10 cellular contexts compared by ENCODE assay signal in the genomic region with DNA sequence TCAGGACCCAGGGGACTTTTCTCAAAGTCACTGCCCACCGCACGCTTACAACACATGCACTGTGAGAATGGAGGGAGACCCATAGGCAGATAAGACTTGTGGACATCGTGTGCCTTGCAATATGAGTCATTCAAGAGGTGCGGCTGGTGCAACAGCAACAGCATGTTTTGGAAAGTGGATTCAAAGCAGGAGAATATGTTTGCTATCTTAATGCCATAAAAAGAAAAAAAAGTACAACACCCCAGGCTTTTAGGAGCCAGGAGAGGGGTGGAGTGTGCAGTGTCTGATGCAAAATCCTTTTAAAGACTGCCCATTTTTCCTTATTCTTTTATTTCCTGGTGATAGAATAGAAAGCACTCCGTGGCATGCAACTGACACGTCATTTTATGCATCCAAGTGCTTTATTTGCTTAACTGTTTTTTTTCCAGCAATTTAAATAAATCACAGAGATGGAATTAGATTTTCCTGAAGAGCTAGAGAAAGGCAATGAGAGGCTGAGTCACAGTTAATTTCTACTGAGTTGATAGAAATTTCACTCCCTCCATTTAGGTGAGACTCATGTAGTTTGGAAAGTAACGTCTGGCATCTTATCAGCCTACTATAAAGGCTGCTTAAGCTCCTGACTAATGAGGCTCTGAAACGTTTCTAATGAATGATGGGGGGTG.
A peak's percentile ranks its signal among the peaks of the same experiment; 100 is the strongest.
DNase-seq lines count a peak whose midpoint lies in the region; ATAC-seq and TF ChIP-seq lines count a peak whose summit lies in the region.
"Had no signal": no experiment of that assay in that cellular context is flagged by ENCODE, and none has a peak within 500 bp of the region (broad histone marks: within the 10 kb centered on the region; RNA-seq: fewer than 3 reads in every experiment).

No MANE protein-coding gene starts in this region.

- H3K4me3 ChIP-seq in BJ (ENCODE audit: low read depth, low read length) (peak overlapping the region; percentile 13; the same call in 1 of the 2 replicates), left lung (no peak overlapping the region), endodermal cell (ENCODE audit: low read length) (no peak overlapping the region)
- H3K4me3 ChIP-seq: HAP-1 had no signal

- no peaks in the 10 kb centered on the region for H3K9me3 Mint-ChIP-seq in endodermal cell

- intact Hi-C loops in left lung (cut with DNase I) = no loop called here

- H3K27me3 ChIP-seq in BJ (ENCODE audit: control insufficient read depth, insufficient read depth, low read length) (no peaks in the 10 kb centered on the region), left lung (no peaks in the 10 kb centered on the region), endodermal cell (ENCODE audit: control insufficient read depth, insufficient read depth, low read length, poor library complexity, severe bottlenecking) (no peaks in the 10 kb centered on the region)

- 81 to 100% methylated on average over 5 to 8 of the region's 8 CpGs for WGBS in endodermal cell (ENCODE audit: insufficient coverage in 1 of 2, insufficient read length in 1 of 2), 2 experiments

- H3K27me3 Mint-ChIP-seq in endodermal cell (ENCODE audit: insufficient read depth) = no peaks in the 10 kb centered on the region

- CTCF ChIA-PET in BJ (lab: Yijun Ruan, JAX) = no interaction called here

- peaks cover 7% of the 10 kb centered on the region for H3K4me1 Mint-ChIP-seq in endodermal cell

- H3K4me3 Mint-ChIP-seq in endodermal cell = no peak overlapping the region

- no peaks in the 10 kb centered on the region for H3K36me3 ChIP-seq in BJ (ENCODE audit: control insufficient read depth, insufficient read depth, low read length)
- no peaks in the 10 kb centered on the region for H3K36me3 ChIP-seq in left lung
- no peaks in the 10 kb centered on the region for H3K36me3 ChIP-seq in endodermal cell (ENCODE audit: control insufficient read depth, insufficient read depth, low read length)
- H3K36me3 ChIP-seq: HAP-1 had no signal

- H3K27ac Mint-ChIP-seq in endodermal cell = no peak overlapping the region

- H3K27ac ChIP-seq in left lung = no peak overlapping the region
- H3K27ac ChIP-seq in endodermal cell (ENCODE audit: low read depth, low read length) = no peak overlapping the region

- H3K36me3 Mint-ChIP-seq in endodermal cell (ENCODE audit: low read depth) = no peaks in the 10 kb centered on the region

- peak; percentile 1 for DNase-seq in BJ (ENCODE audit: low read depth)
- peak; percentile 77 for DNase-seq in LHCN-M2 (ENCODE audit: low read depth)
- DNase-seq in astrocyte of the hippocampus (ENCODE audit: low read depth, low spot score) = peak; percentile 81
- no peak for DNase-seq in left lung
- no peak for DNase-seq in DMS79 (lab: John Stamatoyannopoulos, UW)
- no peak for DNase-seq in endodermal cell
- DNase-seq in midbrain (lab: John Stamatoyannopoulos, UW) = no peak
- DNase-seq: NCI-H345 had no signal

- ATAC-seq in left lung (peak; percentile 63), HG03175 (IDR thresholded peaks at IDR 0.05; ENCODE audit: unreplicated experiment) (no peak)

- H3K9me3 ChIP-seq in left lung (no peaks in the 10 kb centered on the region), endodermal cell (ENCODE audit: control insufficient read depth, low read length) (no peaks in the 10 kb centered on the region)
- H3K9me3 ChIP-seq: HAP-1 had no signal

- POLR2A ChIA-PET in BJ (lab: Charles Lee) = no interaction called here

- H3K9ac ChIP-seq in endodermal cell (ENCODE audit: extremely low read depth, low read length, poor library complexity, severe bottlenecking) = no peak overlapping the region

- H3K4me1 ChIP-seq in left lung = no peaks in the 10 kb centered on the region
- no peaks in the 10 kb centered on the region for H3K4me1 ChIP-seq in endodermal cell (ENCODE audit: control insufficient read depth, insufficient read depth, low read length)
- H3K4me1 ChIP-seq: HAP-1 had no signal

- no peak for TF ChIP-seq CTCF in BJ (IDR thresholded peaks at IDR 0.05; ENCODE audit: insufficient read depth, low read depth, low read length)
- TF ChIP-seq CTCF in left lung (IDR thresholded peaks at IDR 0.05) = no peak
- no peak for TF ChIP-seq CTCF in endodermal cell (conservative IDR thresholded peaks at IDR 0.05)

Comparison
In these comparisons a context has a peak if more than half of its experiments do, and no peak if none do; other contexts are left out.
1. DNase-seq: peak in BJ (single experiment), LHCN-M2 (single experiment) and astrocyte of the hippocampus (single experiment); none in left lung (0 of 2), DMS79 (single experiment), endodermal cell (single experiment) and midbrain (single experiment).